In the genomic region with DNA sequence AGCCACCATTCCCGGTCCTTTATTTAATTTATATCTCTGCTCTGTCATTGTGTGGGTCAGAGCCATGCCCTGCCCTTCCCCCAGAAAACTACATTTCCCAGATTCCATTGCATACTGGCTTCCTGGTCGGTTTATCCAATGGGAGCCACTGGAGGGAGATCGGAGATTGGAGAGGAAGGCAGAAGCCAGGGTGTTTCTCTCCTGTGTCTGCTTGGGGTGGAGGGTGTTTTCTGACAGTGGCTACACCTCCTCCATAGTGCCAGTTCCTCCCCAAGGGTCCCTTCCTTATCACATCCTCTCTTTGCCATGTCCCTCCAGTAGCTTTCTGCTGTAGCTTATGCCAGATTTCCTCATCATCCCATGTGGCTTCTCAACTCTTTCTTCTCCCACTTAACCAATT, we compare ENCODE assay signal across 9 cellular contexts. TPM values are rescaled to one million over a fixed set of nuclear protein-coding genes. Genes with fewer than 3 reads are reported as not detected.
DNase-seq lines count a peak whose midpoint lies in the region; ATAC-seq lines count a peak whose summit lies in the region.
"Had no signal": no experiment of that assay in that cellular context is flagged by ENCODE, and none has a peak within 500 bp of the region (broad histone marks: within the 10 kb centered on the region; RNA-seq: fewer than 3 reads in every experiment).

No MANE protein-coding gene starts in this region.

- H3K18ac ChIP-seq in neuronal stem cell (ENCODE audit: low read length) = no peak overlapping the region

- H3K4me3 Mint-ChIP-seq in activated naive CD4-positive, alpha-beta T cell treated with anti-CD3 and anti-CD28 coated beads, Interleukin-2, amount 10 ng/mL, durations not matched to agents 7 days and 5 days = no peak overlapping the region
- no peak overlapping the region for H3K4me3 Mint-ChIP-seq in activated CD4-positive, alpha-beta T cell treated with anti-CD3 and anti-CD28 coated beads, Interleukin-2, amount 10 ng/mL, durations not matched to agents 24 days and 14 days

- H3K4me1 ChIP-seq in neuronal stem cell (ENCODE audit: control insufficient read depth in 2 of 2, insufficient read depth in 1 of 2, low read depth in 1 of 2, low read length in 2 of 2) = peaks cover 3 to 5% of the 10 kb centered on the region in 2 donors

- no peak overlapping the region for H2BK5ac ChIP-seq in neuronal stem cell (ENCODE audit: low read length)

- H3K27ac ChIP-seq in neuronal stem cell (replicated peaks; ENCODE audit: low read length) = no peak overlapping the region

- no peaks in the 10 kb centered on the region for H3K36me3 Mint-ChIP-seq in activated naive CD4-positive, alpha-beta T cell treated with anti-CD3 and anti-CD28 coated beads, Interleukin-2, amount 10 ng/mL, durations not matched to agents 7 days and 5 days
- no peaks in the 10 kb centered on the region for H3K36me3 Mint-ChIP-seq in activated CD4-positive, alpha-beta T cell treated with anti-CD3 and anti-CD28 coated beads, Interleukin-2, amount 10 ng/mL, durations not matched to agents 24 days and 14 days (ENCODE audit: low read depth)
- H3K36me3 Mint-ChIP-seq: CD4-positive, CD25-positive, alpha-beta regulatory T cell had no signal

- H4K8ac ChIP-seq in neuronal stem cell (ENCODE audit: low read depth, low read length) = no peak overlapping the region

- no peak overlapping the region for H3K23ac ChIP-seq in neuronal stem cell (ENCODE audit: low read depth, low read length, poor library complexity)

- peak; percentile 30 for DNase-seq in activated naive CD4-positive, alpha-beta T cell treated with anti-CD3 and anti-CD28 coated beads, Interleukin-2, amount 10 ng/mL, durations not matched to agents 7 days and 5 days
- DNase-seq in activated naive CD4-positive, alpha-beta T cell (lab: John Stamatoyannopoulos, UW) = no peak
- DNase-seq in OCI-M1 (lab: John Stamatoyannopoulos, UW) (peak; percentile 91), ecto neural progenitor cell (ENCODE audit: low spot score) (peak; percentile 64), neuronal stem cell (ENCODE audit: low spot score) (no peak), activated T-cell treated with anti-CD3 and anti-CD28 coated beads for 4 hours (no peak)
- no peak for DNase-seq in activated CD4-positive, alpha-beta T cell treated with anti-CD3 and anti-CD28 coated beads, Interleukin-2, amount 10 ng/mL, durations not matched to agents 24 days and 14 days

- H3K27me3 Mint-ChIP-seq in activated naive CD4-positive, alpha-beta T cell treated with anti-CD3 and anti-CD28 coated beads, Interleukin-2, amount 10 ng/mL, durations not matched to agents 7 days and 5 days = peaks cover 57% of the 10 kb centered on the region
- H3K27me3 Mint-ChIP-seq in activated CD4-positive, alpha-beta T cell treated with anti-CD3 and anti-CD28 coated beads, Interleukin-2, amount 10 ng/mL, durations not matched to agents 24 days and 14 days = peaks cover 22% of the 10 kb centered on the region

- H2BK12ac ChIP-seq in neuronal stem cell (ENCODE audit: low read length) = no peak overlapping the region

- no peak overlapping the region for H3K4ac ChIP-seq in neuronal stem cell (ENCODE audit: low read length)

- no peak overlapping the region for H3K4me2 ChIP-seq in neuronal stem cell (ENCODE audit: insufficient read depth, low read length, poor library complexity, severe bottlenecking)

- H3K4me1 Mint-ChIP-seq in activated naive CD4-positive, alpha-beta T cell treated with anti-CD3 and anti-CD28 coated beads, Interleukin-2, amount 10 ng/mL, durations not matched to agents 7 days and 5 days = peaks cover 11% of the 10 kb centered on the region
- peaks cover 6% of the 10 kb centered on the region for H3K4me1 Mint-ChIP-seq in activated CD4-positive, alpha-beta T cell treated with anti-CD3 and anti-CD28 coated beads, Interleukin-2, amount 10 ng/mL, durations not matched to agents 24 days and 14 days

- no peak overlapping the region for H4K91ac ChIP-seq in neuronal stem cell (ENCODE audit: low read depth, low read length, poor library complexity)

- H3K36me3 ChIP-seq in neuronal stem cell (replicated peaks in 1 of 2; ENCODE audit: control insufficient read depth in 2 of 2, insufficient read depth in 2 of 2, low read length in 2 of 2) = no peaks in the 10 kb centered on the region

- no peak overlapping the region for H3K14ac ChIP-seq in neuronal stem cell (ENCODE audit: low read length)

- H3K9me3 ChIP-seq in neuronal stem cell (replicated peaks in 1 of 2; ENCODE audit: control insufficient read depth in 2 of 2, insufficient read depth in 1 of 2, low read depth in 1 of 2, low read length in 2 of 2) = no peaks in the 10 kb centered on the region

- no peak overlapping the region for H3K27ac Mint-ChIP-seq in activated naive CD4-positive, alpha-beta T cell treated with anti-CD3 and anti-CD28 coated beads, Interleukin-2, amount 10 ng/mL, durations not matched to agents 7 days and 5 days
- no peak overlapping the region for H3K27ac Mint-ChIP-seq in activated CD4-positive, alpha-beta T cell treated with anti-CD3 and anti-CD28 coated beads, Interleukin-2, amount 10 ng/mL, durations not matched to agents 24 days and 14 days

- peak overlapping the region; percentile 78 for H2AFZ ChIP-seq in neuronal stem cell (ENCODE audit: low read length)

- H3K79me1 ChIP-seq in neuronal stem cell (ENCODE audit: low read depth, low read length) = peaks cover 2% of the 10 kb centered on the region

- no CpG with 5 or more reads among the region's 3 CpGs for WGBS in neuronal stem cell (ENCODE audit: extremely low coverage in 2 of 2, insufficient read length in 2 of 2, insufficient replicate concordance in 1 of 2), 2 donors

- peaks cover 9 to 18% (median 11%) of the 10 kb centered on the region in 3 experiments for H3K27me3 ChIP-seq in neuronal stem cell (ENCODE audit: control insufficient read depth in 3 of 3, insufficient read depth in 3 of 3, low read depth in 1 of 3, low read length in 3 of 3)

- intact Hi-C loops in activated CD4-positive, alpha-beta T cell treated with anti-CD3 and anti-CD28 coated beads, Interleukin-2, amount 10 ng/mL, durations not matched to agents 24 days and 14 days (cut with micrococcal nuclease) = loop anchor here (10.0 kb wide), 1 partner anchor 293 kb away; a partner anchor contains a TSS

- H3K9me3 Mint-ChIP-seq in activated naive CD4-positive, alpha-beta T cell treated with anti-CD3 and anti-CD28 coated beads, Interleukin-2, amount 10 ng/mL, durations not matched to agents 7 days and 5 days = no peaks in the 10 kb centered on the region
- no peaks in the 10 kb centered on the region for H3K9me3 Mint-ChIP-seq in activated CD4-positive, alpha-beta T cell treated with anti-CD3 and anti-CD28 coated beads, Interleukin-2, amount 10 ng/mL, durations not matched to agents 24 days and 14 days

- CTCF ChIA-PET in activated naive CD4-positive, alpha-beta T cell treated with anti-CD3 and anti-CD28 coated beads, Interleukin-2, amount 10 ng/mL, durations not matched to agents 7 days and 5 days (lab: Charles Lee) = interaction anchor here (1.5 to 1.8 kb wide), 2 partner anchors 14 to 16 kb away, joined by 4 read pairs; no protein-coding TSS in a partner anchor

- no peak overlapping the region for H2BK120ac ChIP-seq in neuronal stem cell (ENCODE audit: low read depth, low read length)

- H3K4me3 ChIP-seq in neuronal stem cell (ENCODE audit: low read length in 2 of 2) = no peak overlapping the region

- no peak for ATAC-seq in GM19467 (IDR thresholded peaks at IDR 0.05; ENCODE audit: unreplicated experiment)

- H3K9ac ChIP-seq in neuronal stem cell (ENCODE audit: low read depth, low read length, poor library complexity) = no peak overlapping the region

- H2AK5ac ChIP-seq in neuronal stem cell (ENCODE audit: low read depth, low read length) = no peak overlapping the region

- no peak overlapping the region for H2BK15ac ChIP-seq in neuronal stem cell (ENCODE audit: low read length)

RNA-seq across cellular contexts. Expression of a gene that starts 19.0 kb away (rescaled TPM):
- polyA plus RNA-seq in neuronal stem cell (2013, experiment 1 of 2) = 16.6 TPM
- polyA plus RNA-seq in neuronal stem cell (2013, experiment 2 of 2) = 17.4 TPM
- 0.82 and 0.88 TPM in 2 replicates for total RNA-seq in activated CD4-positive, alpha-beta T cell treated with anti-CD3 and anti-CD28 coated beads, Interleukin-2, amount 10 ng/mL, durations not matched to agents 24 days and 14 days

Comparison
In these comparisons a context has a peak if more than half of its experiments do, and no peak if none do; other contexts are left out.
1. DNase-seq: peak in activated naive CD4-positive, alpha-beta T cell treated with anti-CD3 and anti-CD28 coated beads, Interleukin-2, amount 10 ng/mL, durations not matched to agents 7 days and 5 days (single experiment), OCI-M1 (single experiment) and ecto neural progenitor cell (single experiment); none in activated naive CD4-positive, alpha-beta T cell (0 of 4), neuronal stem cell (single experiment), activated CD4-positive, alpha-beta T cell treated with anti-CD3 and anti-CD28 coated beads, Interleukin-2, amount 10 ng/mL, durations not matched to agents 24 days and 14 days (single experiment) and activated T-cell treated with anti-CD3 and anti-CD28 coated beads for 4 hours (single experiment).